Comparison of ENCODE assay signal across 8 cellular contexts in genomic region chr6:170583736-170584180, GRCh38. TPM values are rescaled to one million over a fixed set of nuclear protein-coding genes. Genes with fewer than 3 reads are reported as not detected.
DNase-seq lines count a peak whose midpoint lies in the region; ATAC-seq and TF ChIP-seq lines count a peak whose summit lies in the region.

No MANE protein-coding gene starts in this region.

- H3K4me3 ChIP-seq in left ventricle myocardium inferior (peak overlapping the region; percentile 98), esophagus squamous epithelium (peak overlapping the region; percentile 88 to 99 (median 96)), prostate gland (peak overlapping the region; percentile 79 to 92)

- no peak for TF ChIP-seq POLR2A in esophagus squamous epithelium (IDR thresholded peaks at IDR 0.05)
- TF ChIP-seq POLR2A in prostate gland (IDR thresholded peaks at IDR 0.05) = no peak

- intact Hi-C loops in left ventricle myocardium inferior (cut with micrococcal nuclease) = no loop called here
- intact Hi-C loops in left ventricle myocardium superior (cut with micrococcal nuclease) = no loop called here
- intact Hi-C loops in esophagus squamous epithelium (cut with DNase I) = no loop called here
- intact Hi-C loops in prostate gland (cut with DNase I) = no loop called here
- intact Hi-C loops in posterior cingulate gyrus (cut with DNase I) = loop anchor here (1.0 kb wide), 1 partner anchor 29 kb away; the partner anchor contains the start of gene TBP
- intact Hi-C loops in left colon (cut with DNase I, micrococcal nuclease) = no loop called here

- H3K36me3 ChIP-seq in left ventricle myocardium inferior = peaks cover 45% of the 10 kb centered on the region
- peaks cover 4 to 42% (median 5%) of the 10 kb centered on the region in 3 donors for H3K36me3 ChIP-seq in esophagus squamous epithelium
- no peaks in the 10 kb centered on the region for H3K36me3 ChIP-seq in prostate gland

- WGBS in esophagus squamous epithelium, 2 donors = 0 to 1% methylated on average over 9 to 12 of the region's 12 CpGs
- under 1% methylated on average over 12 of the region's 12 CpGs for WGBS in prostate gland

- H3K27ac ChIP-seq in left ventricle myocardium inferior (replicated peaks) = peak overlapping the region; percentile 96
- peak overlapping the region; percentile 89 to 97 (median 94) for H3K27ac ChIP-seq in esophagus squamous epithelium
- H3K27ac ChIP-seq in prostate gland = peak overlapping the region; percentile 76 to 85

- H3K9me3 ChIP-seq in left ventricle myocardium inferior (replicated peaks) = no peaks in the 10 kb centered on the region
- H3K9me3 ChIP-seq in esophagus squamous epithelium = no peaks in the 10 kb centered on the region
- H3K9me3 ChIP-seq in prostate gland = no peaks in the 10 kb centered on the region

- H3K27me3 ChIP-seq in left ventricle myocardium inferior (ENCODE audit: low read depth) (no peaks in the 10 kb centered on the region), esophagus squamous epithelium (no peaks in the 10 kb centered on the region), prostate gland (replicated peaks; ENCODE audit: insufficient read depth) (no peaks in the 10 kb centered on the region)

- TF ChIP-seq CTCF in left ventricle myocardium inferior (IDR thresholded peaks at IDR 0.05; ENCODE audit: borderline replicate concordance) (peak; percentile 31), esophagus squamous epithelium (IDR thresholded peaks at IDR 0.05) (no peak), prostate gland (IDR thresholded peaks at IDR 0.05) (no peak)

- no peak for DNase-seq in left ventricle myocardium inferior
- no peak for DNase-seq in left ventricle myocardium superior
- DNase-seq in RKO (ENCODE audit: low spot score) = peak; percentile 51
- no peak for DNase-seq in esophagus squamous epithelium (lab: John Stamatoyannopoulos, UW)
- DNase-seq in prostate gland (ENCODE audit: low spot score) = no peak
- DNase-seq in activated gamma-delta T cell treated with Interleukin-2 at 50 U/mL for 16 hours = no peak
- no peak for DNase-seq in posterior cingulate gyrus
- no peak for DNase-seq in left colon

- ATAC-seq in left ventricle myocardium superior = no peak
- no peak for ATAC-seq in left colon

- peaks cover 24% of the 10 kb centered on the region for H3K4me1 ChIP-seq in left ventricle myocardium inferior
- H3K4me1 ChIP-seq in esophagus squamous epithelium = peaks cover 0 to 33% (median 15%) of the 10 kb centered on the region in 3 donors
- H3K4me1 ChIP-seq in prostate gland (replicated peaks) = no peaks in the 10 kb centered on the region

RNA-seq across cellular contexts. Expression of gene PDCD2, which starts 0.7 kb away (rescaled TPM):
- total RNA-seq in left ventricle myocardium inferior = 30.6 TPM
- 28.7 TPM for total RNA-seq in left ventricle myocardium superior
- total RNA-seq in esophagus squamous epithelium = 10 to 100 TPM; 41.0 to 71.3 (median 60.7) TPM
- total RNA-seq in prostate gland = 100 to 1,000 TPM in 1 of 2 donors, 10 to 100 TPM in 1; 99.9 to 110 TPM
- total RNA-seq in left colon = 10 to 100 TPM; 42.4 to 48.7 TPM

RNA-seq across cellular contexts. Expression of gene TBP, which starts 29.6 kb away (rescaled TPM):
- 8.6 TPM for total RNA-seq in left ventricle myocardium inferior
- 8.8 TPM for total RNA-seq in left ventricle myocardium superior
- 10 to 100 TPM; 10.6 to 20.0 (median 15.0) TPM for total RNA-seq in esophagus squamous epithelium
- 10 to 100 TPM; 19.6 to 36.9 TPM for total RNA-seq in prostate gland
- 10 to 100 TPM; 11.0 to 12.8 TPM for total RNA-seq in left colon

RNA-seq across cellular contexts. Expression of gene PSMB1, which starts 30.7 kb away (rescaled TPM):
- 141 TPM for total RNA-seq in left ventricle myocardium inferior
- 138 TPM for total RNA-seq in left ventricle myocardium superior
- total RNA-seq in esophagus squamous epithelium = 100 to 1,000 TPM; 152 to 258 (median 213) TPM
- 100 to 1,000 TPM; 188 to 234 TPM for total RNA-seq in prostate gland
- total RNA-seq in left colon = 100 to 1,000 TPM; 118 to 127 TPM
